9 cellular contexts compared by ENCODE assay signal in the genomic region with DNA sequence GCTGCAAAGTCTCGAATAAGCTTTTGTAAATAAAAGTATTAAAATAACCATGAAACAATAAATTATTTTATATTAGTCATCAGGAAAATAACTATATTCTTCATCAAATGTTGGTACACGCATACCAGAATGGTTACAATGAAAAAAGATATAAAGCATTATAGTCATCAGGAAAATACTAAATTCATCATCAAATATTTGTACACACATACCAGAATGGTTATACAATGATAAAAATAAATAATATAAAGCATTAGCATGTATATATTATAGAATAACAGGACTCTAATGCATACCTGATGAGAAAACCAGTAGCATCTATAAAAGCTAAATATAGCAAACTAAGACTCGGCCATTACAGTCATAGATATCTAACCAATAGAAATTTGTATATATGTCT.
"Had no signal": no experiment of that assay in that cellular context is flagged by ENCODE, and none has a peak within 500 bp of the region (broad histone marks: within the 10 kb centered on the region; RNA-seq: fewer than 3 reads in every experiment).

No MANE protein-coding gene starts in this region.

- H3K36me3 ChIP-seq: HAP-1 had no signal

- ATAC-seq: GM23338, HCT116 had no signal

- H2AFZ ChIP-seq: GM23248, GM23338 had no signal

- H3K4me3 ChIP-seq: GM23248, GM23338, HAP-1 had no signal

- H3K9me3 ChIP-seq: HAP-1 had no signal

- H3K9ac ChIP-seq: GM23248 had no signal

- DNase-seq: GM23248, GOT3, H7, H9, HCEC 1CT, HFFc6 had no signal

- H3K4me2 ChIP-seq: GM23338 had no signal

- H3K27ac ChIP-seq: GM23248 had no signal

- H3K4me1 ChIP-seq: HAP-1 had no signal
